Comparison of ENCODE assay signal across 24 cellular contexts in the genomic region with DNA sequence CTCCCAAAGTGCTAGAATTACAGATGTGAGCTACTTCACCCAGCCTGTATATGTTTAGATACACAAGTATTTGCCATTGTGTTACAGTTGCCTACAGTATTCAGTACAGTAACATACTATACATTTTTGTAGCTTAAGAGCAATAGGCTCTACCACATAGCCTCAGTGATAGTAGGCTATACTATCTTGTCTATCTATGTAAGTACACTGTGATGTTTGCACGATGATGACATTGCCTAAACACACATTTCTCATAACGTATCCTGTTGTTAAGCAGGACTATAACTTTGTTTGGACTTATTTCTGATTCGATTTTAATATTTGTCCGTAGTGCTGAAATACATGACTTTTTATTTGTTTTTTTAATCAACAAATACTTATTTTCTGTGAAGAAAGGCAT.
A peak's percentile ranks its signal among the peaks of the same experiment; 100 is the strongest.
DNase-seq lines count a peak whose midpoint lies in the region; ATAC-seq, FAIRE-seq and TF ChIP-seq lines count a peak whose summit lies in the region.
"Had no signal": no experiment of that assay in that cellular context is flagged by ENCODE, and none has a peak within 500 bp of the region (broad histone marks: within the 10 kb centered on the region; RNA-seq: fewer than 3 reads in every experiment).

No MANE protein-coding gene starts in this region.

- H3K4me3 Mint-ChIP-seq in MCF 10A (ENCODE audit: unreplicated experiment) = no peak overlapping the region
- H3K4me3 Mint-ChIP-seq: CD4-positive, alpha-beta memory T cell had no signal

- no peaks in the 10 kb centered on the region for H3K4me1 ChIP-seq in PC-3 (ENCODE audit: insufficient read depth, low read length)
- H3K4me1 ChIP-seq: A549; BE2C; BLaER1 treated with 17β-estradiol and CSF1 and Interleukin-3, amounts not matched to agents 10 nM and 100 nM had no signal

- H3K27me3 ChIP-seq in PC-3 (ENCODE audit: low read length) = no peaks in the 10 kb centered on the region
- H3K27me3 ChIP-seq: BE2C; BLaER1 treated with 17β-estradiol and CSF1 and Interleukin-3, amounts not matched to agents 10 nM and 100 nM had no signal

- no peak overlapping the region for H3K9ac ChIP-seq in PC-3 (ENCODE audit: low read length)
- H3K9ac ChIP-seq: BLaER1 treated with 17β-estradiol and CSF1 and Interleukin-3, amounts not matched to agents 10 nM and 100 nM; GM23248 had no signal

- no peaks in the 10 kb centered on the region for H3K27me3 Mint-ChIP-seq in MCF 10A (ENCODE audit: insufficient read depth, unreplicated experiment)
- H3K27me3 Mint-ChIP-seq: CD4-positive, alpha-beta memory T cell had no signal

- H3K4me3 ChIP-seq in PC-3 (ENCODE audit: low read length) = no peak overlapping the region
- H3K4me3 ChIP-seq: A549; BLaER1 treated with 17β-estradiol and CSF1 and Interleukin-3, amounts not matched to agents 10 nM and 100 nM; GM23248 had no signal

- no peaks in the 10 kb centered on the region for H4K20me1 ChIP-seq in PC-3 (ENCODE audit: low read length)

- H3K9me3 ChIP-seq in PC-3 (ENCODE audit: low read length) = no peaks in the 10 kb centered on the region
- H3K9me3 ChIP-seq: A549, BE2C had no signal

- peaks cover 55% of the 10 kb centered on the region for H3K36me3 Mint-ChIP-seq in MCF 10A (ENCODE audit: insufficient read depth, unreplicated experiment)

- no peaks in the 10 kb centered on the region for H3K9me2 ChIP-seq in PC-3 (replicated peaks; ENCODE audit: low read length)

- H3K36me3 ChIP-seq in PC-3 (ENCODE audit: low read depth, low read length) = peaks cover 7% of the 10 kb centered on the region

- H3K9me3 Mint-ChIP-seq in MCF 10A (ENCODE audit: unreplicated experiment) = peaks cover 8% of the 10 kb centered on the region

- H3K4me1 Mint-ChIP-seq in MCF 10A (ENCODE audit: insufficient read depth, unreplicated experiment) = no peaks in the 10 kb centered on the region

- peak; percentile 23 for FAIRE-seq in GM19239 (lab: Jason Lieb, UNC)
- FAIRE-seq: A549, GM12891, GM18507, H1 had no signal

- H2AFZ ChIP-seq in PC-3 (ENCODE audit: low read length) = no peak overlapping the region
- H2AFZ ChIP-seq: GM23248 had no signal

- ATAC-seq in PC-3 (peak; percentile 96), HG02970 (IDR thresholded peaks at IDR 0.05; ENCODE audit: low FRiP score, unreplicated experiment) (no peak)
- ATAC-seq: A549 had no signal

- H3F3A ChIP-seq in PC-3 (ENCODE audit: low read length, unreplicated experiment) = no peaks in the 10 kb centered on the region

- no peak overlapping the region for H3K4me2 ChIP-seq in PC-3 (ENCODE audit: low read length)
- H3K4me2 ChIP-seq: A549; BLaER1 treated with 17β-estradiol and CSF1 and Interleukin-3, amounts not matched to agents 10 nM and 100 nM had no signal

- no peak for TF ChIP-seq CTCF in MCF 10A (IDR thresholded peaks at IDR 0.05; ENCODE audit: unreplicated experiment)
- TF ChIP-seq CTCF in PC-3 (conservative IDR thresholded peaks at IDR 0.05; ENCODE audit: low read depth, low read length) = no peak

- BruUV-seq in MCF 10A (replicated peaks; lab: Mats Ljungman, UMichigan) = no TSS peak
- no TSS peak for BruUV-seq in PC-3 (replicated peaks; lab: Mats Ljungman, UMichigan)

- DNase-seq in T47D (ENCODE audit: low read depth in 1 of 2, low spot score in 1 of 2) (peak; percentile 5 to 48), MCF 10A (ENCODE audit: unreplicated experiment) (no peak), GM19239 (ENCODE audit: insufficient read length, low spot score) (no peak), PC-3 (peak; percentile 18), NCI-H2107 (lab: John Stamatoyannopoulos, UW) (no peak)
- DNase-seq: 8988T; ACHN; AML-193; BE2C; Calu3; CD4-positive, alpha-beta memory T cell; COR-L47; DMS53; DMS79 treated with DMSO at 0.1 percent for 48 hours; GF-D8; GM23248; H7; HCEC 1CT had no signal

- POLR2A ChIA-PET in MCF 10A (lab: Yijun Ruan, JAX) (interaction anchor here (1.1 kb wide), 1 partner anchor 14 kb away, joined by 3 read pairs; no protein-coding TSS in a partner anchor), PC-3 (lab: Charles Lee; ENCODE audit: unreplicated experiment) (interaction anchor here (0.5 kb wide), 1 partner anchor 14 kb away, joined by 3 read pairs; no protein-coding TSS in a partner anchor)

- CTCF ChIA-PET in MCF 10A (lab: Yijun Ruan, JAX) (no interaction called here), PC-3 (lab: Charles Lee) (no interaction called here)

- intact Hi-C loops in MCF 10A (cut with micrococcal nuclease) = no loop called here
- intact Hi-C loops in PC-3 (cut with micrococcal nuclease) = no loop called here

- H3K27ac Mint-ChIP-seq in MCF 10A (ENCODE audit: low read depth, unreplicated experiment) = no peak overlapping the region
- H3K27ac Mint-ChIP-seq: CD4-positive, alpha-beta memory T cell had no signal

- H3K27ac ChIP-seq in PC-3 (ENCODE audit: low read length) = no peak overlapping the region
- H3K27ac ChIP-seq: A549; BLaER1 treated with 17β-estradiol and CSF1 and Interleukin-3, amounts not matched to agents 10 nM and 100 nM; GM23248 had no signal

- in situ Hi-C loops in T47D (cut with HindIII; ENCODE audit: low pct_unique_long_range_greater_than_20kb, low sequenced_read_pairs) = no loop called here

- no peaks in the 10 kb centered on the region for H3K79me2 ChIP-seq in PC-3 (ENCODE audit: low read length)

Comparison
In these comparisons a context has a peak if more than half of its experiments do, and no peak if none do; other contexts are left out.
1. DNase-seq: peak in T47D (2 of 2) and PC-3 (single experiment); none in MCF 10A (single experiment), GM19239 (single experiment) and NCI-H2107 (single experiment).